In the genomic region with DNA sequence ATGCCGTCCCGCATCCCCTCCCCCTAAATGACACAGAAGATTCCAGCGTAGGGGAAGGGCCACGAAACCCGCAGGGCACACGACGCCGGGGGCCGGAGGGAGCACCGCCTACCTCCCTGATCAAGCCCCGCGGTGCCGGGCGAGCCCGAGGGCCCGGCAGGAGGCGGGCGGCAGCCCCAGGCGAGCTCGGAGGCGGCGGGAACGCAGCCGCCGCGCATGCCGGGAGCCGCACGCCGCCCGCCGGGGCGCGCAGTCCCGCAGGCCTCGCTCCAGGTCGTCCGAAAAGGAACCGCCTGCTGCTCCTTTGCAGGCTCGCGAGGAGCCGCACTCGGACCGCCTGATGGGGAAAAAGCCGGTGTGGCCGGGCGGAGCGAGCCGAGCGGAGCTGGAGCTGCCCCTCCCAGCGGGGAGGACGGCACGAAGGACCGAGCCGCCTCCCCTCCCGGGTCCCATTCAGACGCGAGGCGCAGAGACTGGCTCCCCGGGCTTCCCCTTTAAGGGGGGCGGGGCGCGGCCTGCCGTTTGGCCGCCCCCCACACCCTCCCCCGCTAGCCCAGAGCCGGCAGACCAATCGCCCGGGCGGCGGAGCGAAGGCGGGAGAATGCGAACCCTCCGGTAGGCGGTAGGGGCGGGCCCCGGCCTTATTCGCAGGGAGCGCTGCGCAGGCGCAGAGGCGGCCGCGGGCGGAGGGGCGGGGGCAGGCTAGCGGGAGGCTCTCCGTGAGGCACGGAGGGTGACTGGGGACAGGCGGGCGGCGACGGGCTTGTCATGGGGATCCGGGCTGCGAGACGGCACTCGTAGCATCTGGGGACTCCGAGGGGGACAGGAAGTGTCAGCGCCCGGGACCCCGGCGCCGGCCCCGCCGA, we compare ENCODE assay signal across 1 cellular context.
TF ChIP-seq lines count a peak whose summit lies in the region.

No MANE protein-coding gene starts in this region.

TF ChIP-seq in HEK293, 187 proteins besides CTCF, POLR2A, EP300 and RAD21 (continued from another document and continues in another):
- TF ChIP-seq FEZF1 (tag by site-specific recombination; IDR thresholded peaks at IDR 0.05), result peak; percentile 52; the same call in 1 of the 2 replicates
- peak; percentile 33; the same call in 1 of the 2 replicates for TF ChIP-seq ZNF423 (tag by site-specific recombination; IDR thresholded peaks at IDR 0.05)
- peak; percentile 58 for TF ChIP-seq ZBTB20 (tag by site-specific recombination; IDR thresholded peaks at IDR 0.05)
- no peak for TF ChIP-seq ZNF266 (tag by site-specific recombination; IDR thresholded peaks at IDR 0.05; ENCODE audit: low read depth)
- TF ChIP-seq ZXDB (tag by site-specific recombination; IDR thresholded peaks at IDR 0.05), result 0 out of 2 replicates have a peak, but pooled peaks have one; percentile 22
- TF ChIP-seq KLF8 (tag by site-specific recombination; IDR thresholded peaks at IDR 0.05), result peak; percentile 91
- peak; percentile 62; the same call in 1 of the 2 replicates for TF ChIP-seq ZSCAN30 (tag by site-specific recombination; IDR thresholded peaks at IDR 0.05)
- TF ChIP-seq, protein P1, sequence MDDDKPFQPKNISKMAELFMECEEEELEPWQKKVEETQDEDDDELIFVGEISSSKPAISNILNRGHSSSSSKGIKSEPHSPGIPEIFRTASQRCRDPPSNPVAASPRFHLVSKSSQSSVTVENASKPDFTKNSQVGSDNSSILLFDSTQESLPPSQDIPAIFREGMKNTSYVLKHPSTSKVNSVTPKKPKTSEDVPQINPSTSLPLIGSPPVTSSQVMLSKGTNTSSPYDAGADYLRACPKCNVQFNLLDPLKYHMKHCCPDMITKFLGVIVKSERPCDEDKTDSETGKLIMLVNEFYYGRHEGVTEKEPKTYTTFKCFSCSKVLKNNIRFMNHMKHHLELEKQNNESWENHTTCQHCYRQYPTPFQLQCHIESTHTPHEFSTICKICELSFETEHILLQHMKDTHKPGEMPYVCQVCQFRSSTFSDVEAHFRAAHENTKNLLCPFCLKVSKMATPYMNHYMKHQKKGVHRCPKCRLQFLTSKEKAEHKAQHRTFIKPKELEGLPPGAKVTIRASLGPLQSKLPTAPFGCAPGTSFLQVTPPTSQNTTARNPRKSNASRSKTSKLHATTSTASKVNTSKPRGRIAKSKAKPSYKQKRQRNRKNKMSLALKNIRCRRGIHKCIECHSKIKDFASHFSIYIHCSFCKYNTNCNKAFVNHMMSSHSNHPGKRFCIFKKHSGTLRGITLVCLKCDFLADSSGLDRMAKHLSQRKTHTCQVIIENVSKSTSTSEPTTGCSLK (tag by site-specific recombination; IDR thresholded peaks at IDR 0.05), result no peak
- no peak for TF ChIP-seq BCL11A (tag by site-specific recombination; IDR thresholded peaks at IDR 0.05; ENCODE audit: low read depth)
- TF ChIP-seq, protein P2, sequence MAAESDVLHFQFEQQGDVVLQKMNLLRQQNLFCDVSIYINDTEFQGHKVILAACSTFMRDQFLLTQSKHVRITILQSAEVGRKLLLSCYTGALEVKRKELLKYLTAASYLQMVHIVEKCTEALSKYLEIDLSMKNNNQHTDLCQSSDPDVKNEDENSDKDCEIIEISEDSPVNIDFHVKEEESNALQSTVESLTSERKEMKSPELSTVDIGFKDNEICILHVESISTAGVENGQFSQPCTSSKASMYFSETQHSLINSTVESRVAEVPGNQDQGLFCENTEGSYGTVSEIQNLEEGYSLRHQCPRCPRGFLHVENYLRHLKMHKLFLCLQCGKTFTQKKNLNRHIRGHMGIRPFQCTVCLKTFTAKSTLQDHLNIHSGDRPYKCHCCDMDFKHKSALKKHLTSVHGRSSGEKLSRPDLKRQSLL (tag by site-specific recombination; IDR thresholded peaks at IDR 0.05), result peak; percentile 68
- TF ChIP-seq ZNF341 (tag by site-specific recombination; IDR thresholded peaks at IDR 0.05; ENCODE audit: low read depth), result peak; percentile 86
- TF ChIP-seq ZNF501 (tag by site-specific recombination; IDR thresholded peaks at IDR 0.05), result peak; percentile 31; the same call in 1 of the 2 replicates
- TF ChIP-seq, protein P3, sequence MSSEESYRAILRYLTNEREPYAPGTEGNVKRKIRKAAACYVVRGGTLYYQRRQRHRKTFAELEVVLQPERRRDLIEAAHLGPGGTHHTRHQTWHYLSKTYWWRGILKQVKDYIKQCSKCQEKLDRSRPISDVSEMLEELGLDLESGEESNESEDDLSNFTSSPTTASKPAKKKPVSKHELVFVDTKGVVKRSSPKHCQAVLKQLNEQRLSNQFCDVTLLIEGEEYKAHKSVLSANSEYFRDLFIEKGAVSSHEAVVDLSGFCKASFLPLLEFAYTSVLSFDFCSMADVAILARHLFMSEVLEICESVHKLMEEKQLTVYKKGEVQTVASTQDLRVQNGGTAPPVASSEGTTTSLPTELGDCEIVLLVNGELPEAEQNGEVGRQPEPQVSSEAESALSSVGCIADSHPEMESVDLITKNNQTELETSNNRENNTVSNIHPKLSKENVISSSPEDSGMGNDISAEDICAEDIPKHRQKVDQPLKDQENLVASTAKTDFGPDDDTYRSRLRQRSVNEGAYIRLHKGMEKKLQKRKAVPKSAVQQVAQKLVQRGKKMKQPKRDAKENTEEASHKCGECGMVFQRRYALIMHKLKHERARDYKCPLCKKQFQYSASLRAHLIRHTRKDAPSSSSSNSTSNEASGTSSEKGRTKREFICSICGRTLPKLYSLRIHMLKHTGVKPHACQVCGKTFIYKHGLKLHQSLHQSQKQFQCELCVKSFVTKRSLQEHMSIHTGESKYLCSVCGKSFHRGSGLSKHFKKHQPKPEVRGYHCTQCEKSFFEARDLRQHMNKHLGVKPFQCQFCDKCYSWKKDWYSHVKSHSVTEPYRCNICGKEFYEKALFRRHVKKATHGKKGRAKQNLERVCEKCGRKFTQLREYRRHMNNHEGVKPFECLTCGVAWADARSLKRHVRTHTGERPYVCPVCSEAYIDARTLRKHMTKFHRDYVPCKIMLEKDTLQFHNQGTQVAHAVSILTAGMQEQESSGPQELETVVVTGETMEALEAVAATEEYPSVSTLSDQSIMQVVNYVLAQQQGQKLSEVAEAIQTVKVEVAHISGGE (tag by site-specific recombination; conservative IDR thresholded peaks at IDR 0.05; ENCODE audit: low read depth), result peak; percentile 16; the same call in 1 of the 2 replicates
- no peak for TF ChIP-seq ZNF221 (tag by site-specific recombination; IDR thresholded peaks at IDR 0.05; ENCODE audit: borderline replicate concordance)
- TF ChIP-seq, protein P4, sequence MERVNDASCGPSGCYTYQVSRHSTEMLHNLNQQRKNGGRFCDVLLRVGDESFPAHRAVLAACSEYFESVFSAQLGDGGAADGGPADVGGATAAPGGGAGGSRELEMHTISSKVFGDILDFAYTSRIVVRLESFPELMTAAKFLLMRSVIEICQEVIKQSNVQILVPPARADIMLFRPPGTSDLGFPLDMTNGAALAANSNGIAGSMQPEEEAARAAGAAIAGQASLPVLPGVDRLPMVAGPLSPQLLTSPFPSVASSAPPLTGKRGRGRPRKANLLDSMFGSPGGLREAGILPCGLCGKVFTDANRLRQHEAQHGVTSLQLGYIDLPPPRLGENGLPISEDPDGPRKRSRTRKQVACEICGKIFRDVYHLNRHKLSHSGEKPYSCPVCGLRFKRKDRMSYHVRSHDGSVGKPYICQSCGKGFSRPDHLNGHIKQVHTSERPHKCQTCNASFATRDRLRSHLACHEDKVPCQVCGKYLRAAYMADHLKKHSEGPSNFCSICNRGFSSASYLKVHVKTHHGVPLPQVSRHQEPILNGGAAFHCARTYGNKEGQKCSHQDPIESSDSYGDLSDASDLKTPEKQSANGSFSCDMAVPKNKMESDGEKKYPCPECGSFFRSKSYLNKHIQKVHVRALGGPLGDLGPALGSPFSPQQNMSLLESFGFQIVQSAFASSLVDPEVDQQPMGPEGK (tag by site-specific recombination; IDR thresholded peaks at IDR 0.05), result peak; percentile 98
- no peak for TF ChIP-seq BCL11B (tag by site-specific recombination; IDR thresholded peaks at IDR 0.05; ENCODE audit: low read depth)
- TF ChIP-seq ZBTB17 (tag by site-specific recombination; IDR thresholded peaks at IDR 0.05), result 0 out of 2 replicates have a peak, but pooled peaks have one; percentile 62
- 0 out of 2 replicates have a peak, but pooled peaks have one; percentile 70 for TF ChIP-seq ZNF660 (tag by site-specific recombination; IDR thresholded peaks at IDR 0.05)
- peak; percentile 98 for TF ChIP-seq GLIS2 (tag by site-specific recombination; IDR thresholded peaks at IDR 0.05)
- no peak for TF ChIP-seq ZBTB1 (tag by site-specific recombination; IDR thresholded peaks at IDR 0.05)
- TF ChIP-seq EGR2 (tag by site-specific recombination; IDR thresholded peaks at IDR 0.05; ENCODE audit: low read depth), result peak; percentile 69
- TF ChIP-seq ZNF175 (tag by site-specific recombination; IDR thresholded peaks at IDR 0.05), result no peak
- peak; percentile 54 for TF ChIP-seq ZNF335 (tag by site-specific recombination; conservative IDR thresholded peaks at IDR 0.05)
- TF ChIP-seq, protein P5, sequence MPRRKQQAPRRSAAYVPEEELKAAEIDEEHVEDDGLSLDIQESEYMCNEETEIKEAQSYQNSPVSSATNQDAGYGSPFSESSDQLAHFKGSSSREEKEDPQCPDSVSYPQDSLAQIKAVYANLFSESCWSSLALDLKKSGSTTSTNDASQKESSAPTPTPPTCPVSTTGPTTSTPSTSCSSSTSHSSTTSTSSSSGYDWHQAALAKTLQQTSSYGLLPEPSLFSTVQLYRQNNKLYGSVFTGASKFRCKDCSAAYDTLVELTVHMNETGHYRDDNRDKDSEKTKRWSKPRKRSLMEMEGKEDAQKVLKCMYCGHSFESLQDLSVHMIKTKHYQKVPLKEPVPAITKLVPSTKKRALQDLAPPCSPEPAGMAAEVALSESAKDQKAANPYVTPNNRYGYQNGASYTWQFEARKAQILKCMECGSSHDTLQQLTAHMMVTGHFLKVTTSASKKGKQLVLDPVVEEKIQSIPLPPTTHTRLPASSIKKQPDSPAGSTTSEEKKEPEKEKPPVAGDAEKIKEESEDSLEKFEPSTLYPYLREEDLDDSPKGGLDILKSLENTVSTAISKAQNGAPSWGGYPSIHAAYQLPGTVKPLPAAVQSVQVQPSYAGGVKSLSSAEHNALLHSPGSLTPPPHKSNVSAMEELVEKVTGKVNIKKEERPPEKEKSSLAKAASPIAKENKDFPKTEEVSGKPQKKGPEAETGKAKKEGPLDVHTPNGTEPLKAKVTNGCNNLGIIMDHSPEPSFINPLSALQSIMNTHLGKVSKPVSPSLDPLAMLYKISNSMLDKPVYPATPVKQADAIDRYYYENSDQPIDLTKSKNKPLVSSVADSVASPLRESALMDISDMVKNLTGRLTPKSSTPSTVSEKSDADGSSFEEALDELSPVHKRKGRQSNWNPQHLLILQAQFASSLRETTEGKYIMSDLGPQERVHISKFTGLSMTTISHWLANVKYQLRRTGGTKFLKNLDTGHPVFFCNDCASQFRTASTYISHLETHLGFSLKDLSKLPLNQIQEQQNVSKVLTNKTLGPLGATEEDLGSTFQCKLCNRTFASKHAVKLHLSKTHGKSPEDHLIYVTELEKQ (tag by site-specific recombination; IDR thresholded peaks at IDR 0.05; ENCODE audit: borderline replicate concordance), result no peak
- peak; percentile 96 for TF ChIP-seq ZFP69B (tag by site-specific recombination; IDR thresholded peaks at IDR 0.05)
- TF ChIP-seq ZNF157 (tag by site-specific recombination; IDR thresholded peaks at IDR 0.05), result no peak
- TF ChIP-seq, protein P6, sequence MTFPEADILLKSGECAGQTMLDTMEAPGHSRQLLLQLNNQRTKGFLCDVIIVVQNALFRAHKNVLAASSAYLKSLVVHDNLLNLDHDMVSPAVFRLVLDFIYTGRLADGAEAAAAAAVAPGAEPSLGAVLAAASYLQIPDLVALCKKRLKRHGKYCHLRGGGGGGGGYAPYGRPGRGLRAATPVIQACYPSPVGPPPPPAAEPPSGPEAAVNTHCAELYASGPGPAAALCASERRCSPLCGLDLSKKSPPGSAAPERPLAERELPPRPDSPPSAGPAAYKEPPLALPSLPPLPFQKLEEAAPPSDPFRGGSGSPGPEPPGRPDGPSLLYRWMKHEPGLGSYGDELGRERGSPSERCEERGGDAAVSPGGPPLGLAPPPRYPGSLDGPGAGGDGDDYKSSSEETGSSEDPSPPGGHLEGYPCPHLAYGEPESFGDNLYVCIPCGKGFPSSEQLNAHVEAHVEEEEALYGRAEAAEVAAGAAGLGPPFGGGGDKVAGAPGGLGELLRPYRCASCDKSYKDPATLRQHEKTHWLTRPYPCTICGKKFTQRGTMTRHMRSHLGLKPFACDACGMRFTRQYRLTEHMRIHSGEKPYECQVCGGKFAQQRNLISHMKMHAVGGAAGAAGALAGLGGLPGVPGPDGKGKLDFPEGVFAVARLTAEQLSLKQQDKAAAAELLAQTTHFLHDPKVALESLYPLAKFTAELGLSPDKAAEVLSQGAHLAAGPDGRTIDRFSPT (tag by site-specific recombination; IDR thresholded peaks at IDR 0.05), result peak; percentile 40; the same call in 1 of the 2 replicates
- TF ChIP-seq, protein P7, sequence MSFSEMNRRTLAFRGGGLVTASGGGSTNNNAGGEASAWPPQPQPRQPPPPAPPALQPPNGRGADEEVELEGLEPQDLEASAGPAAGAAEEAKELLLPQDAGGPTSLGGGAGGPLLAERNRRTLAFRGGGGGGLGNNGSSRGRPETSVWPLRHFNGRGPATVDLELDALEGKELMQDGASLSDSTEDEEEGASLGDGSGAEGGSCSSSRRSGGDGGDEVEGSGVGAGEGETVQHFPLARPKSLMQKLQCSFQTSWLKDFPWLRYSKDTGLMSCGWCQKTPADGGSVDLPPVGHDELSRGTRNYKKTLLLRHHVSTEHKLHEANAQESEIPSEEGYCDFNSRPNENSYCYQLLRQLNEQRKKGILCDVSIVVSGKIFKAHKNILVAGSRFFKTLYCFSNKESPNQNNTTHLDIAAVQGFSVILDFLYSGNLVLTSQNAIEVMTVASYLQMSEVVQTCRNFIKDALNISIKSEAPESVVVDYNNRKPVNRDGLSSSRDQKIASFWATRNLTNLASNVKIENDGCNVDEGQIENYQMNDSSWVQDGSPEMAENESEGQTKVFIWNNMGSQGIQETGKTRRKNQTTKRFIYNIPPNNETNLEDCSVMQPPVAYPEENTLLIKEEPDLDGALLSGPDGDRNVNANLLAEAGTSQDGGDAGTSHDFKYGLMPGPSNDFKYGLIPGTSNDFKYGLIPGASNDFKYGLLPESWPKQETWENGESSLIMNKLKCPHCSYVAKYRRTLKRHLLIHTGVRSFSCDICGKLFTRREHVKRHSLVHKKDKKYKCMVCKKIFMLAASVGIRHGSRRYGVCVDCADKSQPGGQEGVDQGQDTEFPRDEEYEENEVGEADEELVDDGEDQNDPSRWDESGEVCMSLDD (tag by site-specific recombination; IDR thresholded peaks at IDR 0.05), result peak; percentile 97
- peak; percentile 79 for TF ChIP-seq SP2 (tag by site-specific recombination; IDR thresholded peaks at IDR 0.05)
- TF ChIP-seq, protein P8, sequence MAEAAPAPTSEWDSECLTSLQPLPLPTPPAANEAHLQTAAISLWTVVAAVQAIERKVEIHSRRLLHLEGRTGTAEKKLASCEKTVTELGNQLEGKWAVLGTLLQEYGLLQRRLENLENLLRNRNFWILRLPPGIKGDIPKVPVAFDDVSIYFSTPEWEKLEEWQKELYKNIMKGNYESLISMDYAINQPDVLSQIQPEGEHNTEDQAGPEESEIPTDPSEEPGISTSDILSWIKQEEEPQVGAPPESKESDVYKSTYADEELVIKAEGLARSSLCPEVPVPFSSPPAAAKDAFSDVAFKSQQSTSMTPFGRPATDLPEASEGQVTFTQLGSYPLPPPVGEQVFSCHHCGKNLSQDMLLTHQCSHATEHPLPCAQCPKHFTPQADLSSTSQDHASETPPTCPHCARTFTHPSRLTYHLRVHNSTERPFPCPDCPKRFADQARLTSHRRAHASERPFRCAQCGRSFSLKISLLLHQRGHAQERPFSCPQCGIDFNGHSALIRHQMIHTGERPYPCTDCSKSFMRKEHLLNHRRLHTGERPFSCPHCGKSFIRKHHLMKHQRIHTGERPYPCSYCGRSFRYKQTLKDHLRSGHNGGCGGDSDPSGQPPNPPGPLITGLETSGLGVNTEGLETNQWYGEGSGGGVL (tag by site-specific recombination; IDR thresholded peaks at IDR 0.05), result 0 out of 2 replicates have a peak, but pooled peaks have one; percentile 42
- TF ChIP-seq TRIM28 (IDR thresholded peaks at IDR 0.05; ENCODE audit: borderline replicate concordance, low read length), result peak; percentile 71; the same call in 1 of the 2 replicates
